ENCODE assay signal across 17 cellular contexts in the genomic region with DNA sequence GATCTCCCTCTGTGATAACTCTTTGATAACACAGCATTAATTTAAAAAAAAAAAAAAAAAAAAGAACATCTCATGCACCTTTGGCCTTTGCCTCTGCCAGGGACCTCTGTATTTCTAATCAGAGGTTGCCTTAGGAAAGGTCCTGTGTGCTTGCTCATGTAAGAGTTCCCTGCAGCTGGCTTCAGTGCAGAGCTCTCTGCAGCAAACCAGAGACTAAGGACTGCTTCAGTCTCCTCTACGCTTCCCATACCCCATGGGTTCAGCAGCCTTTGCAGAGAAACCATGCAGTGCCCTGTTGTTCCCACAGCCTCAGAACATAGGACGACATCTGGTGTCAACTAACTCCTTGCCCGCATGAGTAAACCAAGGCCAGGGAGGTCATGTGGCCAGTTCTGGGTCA.
A peak's percentile ranks its signal among the peaks of the same experiment; 100 is the strongest.
DNase-seq lines count a peak whose midpoint lies in the region; ATAC-seq, FAIRE-seq and TF ChIP-seq lines count a peak whose summit lies in the region.
"Had no signal": no experiment of that assay in that cellular context is flagged by ENCODE, and none has a peak within 500 bp of the region (broad histone marks: within the 10 kb centered on the region; RNA-seq: fewer than 3 reads in every experiment).

No MANE protein-coding gene starts in this region.

- intact Hi-C loops in HepG2 (cut with micrococcal nuclease; ENCODE audit: unreplicated experiment) (no loop called here), dorsolateral prefrontal cortex (cut with DNase I) (no loop called here)

- H3K36me3 ChIP-seq in endodermal cell (ENCODE audit: control insufficient read depth, insufficient read depth, low read length) (no peaks in the 10 kb centered on the region), HepG2 (replicated peaks in 1 of 2; ENCODE audit: control insufficient read depth in 1 of 2, insufficient read depth in 2 of 2, low read length in 2 of 2) (no peaks in the 10 kb centered on the region)
- H3K36me3 ChIP-seq: BLaER1 had no signal

- no peaks in the 10 kb centered on the region for H3K79me2 ChIP-seq in HepG2 (ENCODE audit: insufficient read depth, low read length)

- CTCF ChIA-PET in HepG2 (lab: Yijun Ruan, JAX; ENCODE audit: low intra/inter-chr PET ratio, low total read pairs), result no interaction called here

- no TSS peak for BruUV-seq in HepG2 (replicated peaks; lab: Mats Ljungman, UMichigan)

- no peak overlapping the region for H3K4me3 ChIP-seq in endodermal cell (ENCODE audit: low read length)
- H3K4me3 ChIP-seq in HepG2 (replicated peaks in 1 of 3; ENCODE audit: insufficient read depth in 1 of 3, low read depth in 2 of 3, low read length in 3 of 3), result no peak overlapping the region
- no peak overlapping the region for H3K4me3 ChIP-seq in dorsolateral prefrontal cortex
- H3K4me3 ChIP-seq: BLaER1 had no signal

- TF ChIP-seq POLR2A in HepG2 (IDR thresholded peaks at IDR 0.05; ENCODE audit: insufficient read depth in 1 of 2, low read depth in 2 of 2, low read length in 2 of 2), result no peak

- no peak for TF ChIP-seq RAD21 in HepG2 (CRISPR knock-in tag; IDR thresholded peaks at IDR 0.05)

- H3K9me3 Mint-ChIP-seq in stimulated activated naive CD8-positive, alpha-beta T cell treated with anti-CD3 and anti-CD28 coated beads, Interleukin-15, amount 100 ng/mL, for 72 hours, result no peaks in the 10 kb centered on the region
- H3K9me3 Mint-ChIP-seq in endodermal cell, result no peaks in the 10 kb centered on the region

- H3K27me3 ChIP-seq in endodermal cell (ENCODE audit: control insufficient read depth, insufficient read depth, low read length, poor library complexity, severe bottlenecking) (peaks cover 44% of the 10 kb centered on the region), HepG2 (ENCODE audit: control insufficient read depth in 1 of 2, insufficient read depth in 2 of 2, low read length in 2 of 2) (no peaks in the 10 kb centered on the region), dorsolateral prefrontal cortex (peaks cover 0 to 47% (median 3%) of the 10 kb centered on the region in 45 donors)
- H3K27me3 ChIP-seq: BLaER1 had no signal

- in situ Hi-C loops in HepG2 (cut with HindIII; ENCODE audit: extremely low pct_ligation_motif_present, low pct_unique_long_range_greater_than_20kb), result no loop called here

- H3K27me3 Mint-ChIP-seq in stimulated activated naive CD8-positive, alpha-beta T cell treated with anti-CD3 and anti-CD28 coated beads, Interleukin-15, amount 100 ng/mL, for 72 hours, result peaks cover 28% of the 10 kb centered on the region
- peaks cover 20% of the 10 kb centered on the region for H3K27me3 Mint-ChIP-seq in endodermal cell (ENCODE audit: insufficient read depth)

- H3K4me3 Mint-ChIP-seq in stimulated activated naive CD8-positive, alpha-beta T cell treated with anti-CD3 and anti-CD28 coated beads, Interleukin-15, amount 100 ng/mL, for 72 hours, result no peak overlapping the region
- no peak overlapping the region for H3K4me3 Mint-ChIP-seq in endodermal cell
- H3K4me3 Mint-ChIP-seq: CD14-positive monocyte; CD4-positive, alpha-beta memory T cell; HFFc6 had no signal

- no peak overlapping the region for H3K27ac Mint-ChIP-seq in stimulated activated naive CD8-positive, alpha-beta T cell treated with anti-CD3 and anti-CD28 coated beads, Interleukin-15, amount 100 ng/mL, for 72 hours
- no peak overlapping the region for H3K27ac Mint-ChIP-seq in endodermal cell
- H3K27ac Mint-ChIP-seq: CD4-positive, alpha-beta memory T cell; HFFc6 had no signal

- peak; percentile 28 for ATAC-seq in stimulated activated naive CD8-positive, alpha-beta T cell treated with anti-CD3 and anti-CD28 coated beads, Interleukin-15, amount 100 ng/mL, for 72 hours
- ATAC-seq in stimulated activated naive CD8-positive, alpha-beta T cell treated with anti-CD3 and anti-CD28 coated beads, Interleukin-15, Interleukin-2, amounts not matched to agents 100 U/mL and 50 U/mL, for 24 hours, result no peak
- peak; percentile 43 for ATAC-seq in HepG2
- ATAC-seq in HG02840 (IDR thresholded peaks at IDR 0.05; ENCODE audit: low FRiP score, unreplicated experiment), result no peak
- ATAC-seq: HCT116 had no signal

- H3K4me2 ChIP-seq in HepG2 (ENCODE audit: low read depth, low read length), result no peak overlapping the region
- H3K4me2 ChIP-seq: BLaER1 had no signal

- no peak for FAIRE-seq in HepG2 (lab: Jason Lieb, UNC)
- FAIRE-seq: H54 had no signal

- POLR2A ChIA-PET in HepG2 (lab: Yijun Ruan, JAX), result no interaction called here

- H4K20me1 ChIP-seq in HepG2 (ENCODE audit: insufficient read depth, low read length), result no peaks in the 10 kb centered on the region
- H4K20me1 ChIP-seq: BLaER1 had no signal

- 80 to 85% methylated on average over 1 to 3 of the region's 3 CpGs for WGBS in endodermal cell (ENCODE audit: insufficient coverage in 1 of 2, insufficient read length in 1 of 2), 2 experiments
- WGBS in HepG2 (ENCODE audit: low lambda C conversion rate), result 3% methylated on average over 3 of the region's 3 CpGs

- peaks cover 8% of the 10 kb centered on the region for H3K4me1 ChIP-seq in endodermal cell (ENCODE audit: control insufficient read depth, insufficient read depth, low read length)
- H3K4me1 ChIP-seq in HepG2 (ENCODE audit: insufficient read depth, low read length), result no peaks in the 10 kb centered on the region
- H3K4me1 ChIP-seq: BLaER1 had no signal

- no peaks in the 10 kb centered on the region for H3K4me1 Mint-ChIP-seq in stimulated activated naive CD8-positive, alpha-beta T cell treated with anti-CD3 and anti-CD28 coated beads, Interleukin-15, amount 100 ng/mL, for 72 hours
- peaks cover 21% of the 10 kb centered on the region for H3K4me1 Mint-ChIP-seq in endodermal cell
- H3K4me1 Mint-ChIP-seq: CD14-positive monocyte; CD4-positive, alpha-beta memory T cell had no signal

- TF ChIP-seq EP300 in HepG2 (IDR thresholded peaks at IDR 0.05; ENCODE audit: low read depth in 2 of 2, low read length in 2 of 2) (no peak), HepG2 (CRISPR knock-in tag; IDR thresholded peaks at IDR 0.05; ENCODE audit: borderline replicate concordance) (no peak)

- no peak for DNase-seq in stimulated activated naive CD8-positive, alpha-beta T cell treated with anti-CD3 and anti-CD28 coated beads, Interleukin-15, amount 100 ng/mL, for 72 hours
- no peak for DNase-seq in stimulated activated naive CD8-positive, alpha-beta T cell treated with anti-CD3 and anti-CD28 coated beads, Interleukin-15, Interleukin-2, amounts not matched to agents 100 U/mL and 50 U/mL, for 24 hours
- DNase-seq in endodermal cell (peak; percentile 48), HepG2 (ENCODE audit: low spot score) (no peak), NCI-H748 (lab: John Stamatoyannopoulos, UW; ENCODE audit: unreplicated experiment) (no peak), dorsolateral prefrontal cortex (no peak)
- DNase-seq: 8988T; CD4-positive, alpha-beta memory T cell; DMS153; DMS79; GF-D8; HFFc6 had no signal

- no peak overlapping the region for H3K9ac ChIP-seq in endodermal cell (ENCODE audit: extremely low read depth, low read length, poor library complexity, severe bottlenecking)
- no peak overlapping the region for H3K9ac ChIP-seq in HepG2 (ENCODE audit: insufficient read depth, low read depth, low read length)
- H3K9ac ChIP-seq: BLaER1 had no signal

- H2AFZ ChIP-seq in HepG2 (ENCODE audit: low read length), result no peak overlapping the region

- no peaks in the 10 kb centered on the region for H3K36me3 Mint-ChIP-seq in endodermal cell (ENCODE audit: low read depth)
- H3K36me3 Mint-ChIP-seq: CD14-positive monocyte; CD4-positive, alpha-beta memory T cell had no signal

- no peaks in the 10 kb centered on the region for H3K9me3 ChIP-seq in endodermal cell (ENCODE audit: control insufficient read depth, low read length)
- no peaks in the 10 kb centered on the region for H3K9me3 ChIP-seq in HepG2 (ENCODE audit: low read length)
- H3K9me3 ChIP-seq: BLaER1 had no signal

- no peak for TF ChIP-seq CTCF in endodermal cell (conservative IDR thresholded peaks at IDR 0.05)
- TF ChIP-seq CTCF in HepG2 (CRISPR knock-in tag; IDR thresholded peaks at IDR 0.05), result no peak
- TF ChIP-seq CTCF in dorsolateral prefrontal cortex (IDR thresholded peaks at IDR 0.05 in 54 of 56, conservative IDR thresholded peaks at IDR 0.05 in 2 of 56; ENCODE audit: low read depth in 1 of 56, partially characterized antibody in 56 of 56), result no peak

- H3K27ac ChIP-seq in endodermal cell (ENCODE audit: low read depth, low read length) (no peak overlapping the region), HepG2 (ENCODE audit: extremely low read length, insufficient read depth, low read length) (no peak overlapping the region), dorsolateral prefrontal cortex (no peak overlapping the region)
- H3K27ac ChIP-seq: BLaER1 had no signal

TF ChIP-seq in HepG2, 621 proteins besides CTCF, POLR2A, EP300 and RAD21 (continues in another document):
- TF ChIP-seq ZSCAN20 (CRISPR knock-in tag; IDR thresholded peaks at IDR 0.05; ENCODE audit: borderline replicate concordance) (no peak), HDAC6 (IDR thresholded peaks at IDR 0.05; ENCODE audit: low read depth, low read length) (no peak)
- TF ChIP-seq, protein P1, sequence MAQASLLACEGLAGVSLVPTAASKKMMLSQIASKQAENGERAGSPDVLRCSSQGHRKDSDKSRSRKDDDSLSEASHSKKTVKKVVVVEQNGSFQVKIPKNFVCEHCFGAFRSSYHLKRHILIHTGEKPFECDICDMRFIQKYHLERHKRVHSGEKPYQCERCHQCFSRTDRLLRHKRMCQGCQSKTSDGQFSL (CRISPR knock-in tag; IDR thresholded peaks at IDR 0.05), result no peak

Comparison
In these comparisons a context has a peak if more than half of its experiments do, and no peak if none do; other contexts are left out.
1. ATAC-seq: peak in stimulated activated naive CD8-positive, alpha-beta T cell treated with anti-CD3 and anti-CD28 coated beads, Interleukin-15, amount 100 ng/mL, for 72 hours (single experiment) and HepG2 (single experiment); none in stimulated activated naive CD8-positive, alpha-beta T cell treated with anti-CD3 and anti-CD28 coated beads, Interleukin-15, Interleukin-2, amounts not matched to agents 100 U/mL and 50 U/mL, for 24 hours (single experiment) and HG02840 (single experiment).